ENCODE assay signal across 1 cellular context in the genomic region with DNA sequence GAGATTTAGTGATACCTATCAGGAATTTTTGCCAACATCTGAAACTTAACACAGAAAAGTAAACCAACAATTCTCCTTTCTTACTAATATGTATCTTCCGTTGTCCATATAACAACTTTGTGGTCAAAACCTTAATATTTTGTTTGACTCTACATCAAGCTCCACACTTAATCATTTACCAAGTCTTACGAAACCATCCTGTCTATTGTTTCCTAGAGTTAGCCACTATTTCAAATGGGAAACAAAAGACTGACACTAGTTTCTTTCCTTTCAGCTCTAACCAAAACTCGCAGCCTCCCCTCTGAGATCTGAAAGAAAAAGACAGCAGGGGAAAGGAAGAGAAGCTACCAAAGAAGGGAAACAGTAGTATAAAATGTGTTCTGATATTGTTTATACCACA.
TF ChIP-seq lines count a peak whose summit lies in the region.

No MANE protein-coding gene starts in this region.

TF ChIP-seq in WTC11, 78 proteins besides CTCF, POLR2A, EP300 and RAD21 (continued from another document):
- TF ChIP-seq NFATC4 (CRISPR knock-in tag; IDR thresholded peaks at IDR 0.05) (no peak), CREB1 (CRISPR knock-in tag; IDR thresholded peaks at IDR 0.05) (no peak)
- TF ChIP-seq, protein P1, sequence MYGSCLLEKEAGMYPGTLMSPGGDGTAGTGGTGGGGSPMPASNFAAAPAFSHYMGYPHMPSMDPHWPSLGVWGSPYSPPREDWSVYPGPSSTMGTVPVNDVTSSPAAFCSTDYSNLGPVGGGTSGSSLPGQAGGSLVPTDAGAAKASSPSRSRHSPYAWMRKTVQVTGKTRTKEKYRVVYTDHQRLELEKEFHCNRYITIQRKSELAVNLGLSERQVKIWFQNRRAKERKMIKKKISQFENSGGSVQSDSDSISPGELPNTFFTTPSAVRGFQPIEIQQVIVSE (CRISPR knock-in tag; IDR thresholded peaks at IDR 0.05; ENCODE audit: borderline replicate concordance), result no peak
- TF ChIP-seq, protein P2, sequence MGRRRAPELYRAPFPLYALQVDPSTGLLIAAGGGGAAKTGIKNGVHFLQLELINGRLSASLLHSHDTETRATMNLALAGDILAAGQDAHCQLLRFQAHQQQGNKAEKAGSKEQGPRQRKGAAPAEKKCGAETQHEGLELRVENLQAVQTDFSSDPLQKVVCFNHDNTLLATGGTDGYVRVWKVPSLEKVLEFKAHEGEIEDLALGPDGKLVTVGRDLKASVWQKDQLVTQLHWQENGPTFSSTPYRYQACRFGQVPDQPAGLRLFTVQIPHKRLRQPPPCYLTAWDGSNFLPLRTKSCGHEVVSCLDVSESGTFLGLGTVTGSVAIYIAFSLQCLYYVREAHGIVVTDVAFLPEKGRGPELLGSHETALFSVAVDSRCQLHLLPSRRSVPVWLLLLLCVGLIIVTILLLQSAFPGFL (CRISPR knock-in tag; IDR thresholded peaks at IDR 0.05; ENCODE audit: borderline replicate concordance), result no peak
